8 cellular contexts compared by ENCODE assay signal in genomic region chr20:38304845-38305447, GRCh38. TPM values are rescaled to one million over a fixed set of nuclear protein-coding genes. Genes with fewer than 3 reads are reported as not detected.
DNase-seq lines count a peak whose midpoint lies in the region; ATAC-seq and TF ChIP-seq lines count a peak whose summit lies in the region.

No MANE protein-coding gene starts in this region.

- POLR2A ChIA-PET in PC-9 (lab: Charles Lee; ENCODE audit: unreplicated experiment): interaction anchor here (0.6 kb wide), 1 partner anchor 91 kb away, joined by 11 read pairs; no protein-coding TSS in a partner anchor

- H2AK5ac ChIP-seq in trophoblast cell (ENCODE audit: low read length): no peak overlapping the region

- H3K23ac ChIP-seq in trophoblast cell (ENCODE audit: low read length): no peak overlapping the region

- no peaks in the 10 kb centered on the region for H4K20me1 ChIP-seq in PC-9 (ENCODE audit: insufficient read depth)

- H3K27me3 ChIP-seq in PC-9 (ENCODE audit: insufficient read depth, low read depth): peaks cover 20% of the 10 kb centered on the region; the same call in 1 of the 2 replicates
- no peaks in the 10 kb centered on the region for H3K27me3 ChIP-seq in trophoblast cell (ENCODE audit: insufficient read depth, low read length)

- no peaks in the 10 kb centered on the region for H3K79me2 ChIP-seq in PC-9 (ENCODE audit: low read depth)
- no peaks in the 10 kb centered on the region for H3K79me2 ChIP-seq in trophoblast cell (ENCODE audit: control insufficient read depth, insufficient read depth, low read length, poor library complexity)

- H3K4me3 ChIP-seq in PC-9 (no peak overlapping the region), epithelial cell of proximal tubule (ENCODE audit: low read depth, low read length) (no peak overlapping the region), trophoblast cell (ENCODE audit: low read depth, low read length) (no peak overlapping the region)

- no peak overlapping the region for H3K4ac ChIP-seq in trophoblast cell (ENCODE audit: low read depth, low read length)

- TF ChIP-seq CTCF in AG09319 (IDR thresholded peaks at IDR 0.05; ENCODE audit: low read depth, low read length): peak; percentile 63
- TF ChIP-seq CTCF in GM12874 (IDR thresholded peaks at IDR 0.05; ENCODE audit: insufficient read depth, low read depth, low read length): peak; percentile 49
- peak; percentile 70 for TF ChIP-seq CTCF in PC-9 (conservative IDR thresholded peaks at IDR 0.05)
- TF ChIP-seq CTCF in epithelial cell of proximal tubule (conservative IDR thresholded peaks at IDR 0.05; ENCODE audit: low read depth, low read length): peak; percentile 81

- H3K27ac ChIP-seq in PC-9 (no peak overlapping the region), trophoblast cell (ENCODE audit: low read depth, low read length) (no peak overlapping the region)

- H3K9me3 ChIP-seq in PC-9 (ENCODE audit: insufficient read depth, low read depth): no peaks in the 10 kb centered on the region
- no peaks in the 10 kb centered on the region for H3K9me3 ChIP-seq in trophoblast cell (ENCODE audit: insufficient read depth, low read depth, low read length)

- H3K36me3 ChIP-seq in PC-9 (ENCODE audit: low read depth): no peaks in the 10 kb centered on the region
- no peaks in the 10 kb centered on the region for H3K36me3 ChIP-seq in trophoblast cell (ENCODE audit: control insufficient read depth in 1 of 2, insufficient read depth in 2 of 2, low read length in 2 of 2)

- H3K18ac ChIP-seq in trophoblast cell (ENCODE audit: low read length): no peak overlapping the region

- H4K91ac ChIP-seq in trophoblast cell (ENCODE audit: low read depth, low read length): no peak overlapping the region

- H2BK5ac ChIP-seq in trophoblast cell (ENCODE audit: low read depth, low read length, poor library complexity): no peak overlapping the region

- H3K4me2 ChIP-seq in PC-9 (no peak overlapping the region), trophoblast cell (ENCODE audit: low read length) (no peak overlapping the region)

- H3K9me2 ChIP-seq in PC-9 (ENCODE audit: insufficient read depth): no peaks in the 10 kb centered on the region

- no peaks in the 10 kb centered on the region for H3K79me1 ChIP-seq in trophoblast cell (ENCODE audit: low read length)

- intact Hi-C loops in PC-9 (cut with micrococcal nuclease; ENCODE audit: unreplicated experiment): loop anchor here (5.0 kb wide), 1 partner anchor 73 kb away; no protein-coding TSS in a partner anchor

- no CpG with 5 or more reads among the region's 8 CpGs for WGBS in trophoblast cell (ENCODE audit: extremely low coverage, insufficient coverage, insufficient read length)

- H3K9ac ChIP-seq in trophoblast cell (ENCODE audit: low read length): no peak overlapping the region

- no peak overlapping the region for H3K14ac ChIP-seq in trophoblast cell (ENCODE audit: low read length)

- no peak overlapping the region for H2BK12ac ChIP-seq in trophoblast cell (ENCODE audit: low read length)

- no TSS peak for BruUV-seq in PC-9 (replicated peaks; lab: Mats Ljungman, UMichigan)

- H2AFZ ChIP-seq in PC-9 (no peak overlapping the region), trophoblast cell (ENCODE audit: insufficient read depth, low read length, poor library complexity) (no peak overlapping the region)

- no peak for DNase-seq in AG09319 (ENCODE audit: extremely low read depth, low read depth)
- peak in 1 of 2 experiments; percentile 51 for DNase-seq in PC-9
- no peak for DNase-seq in epithelial cell of proximal tubule (ENCODE audit: low read depth)
- DNase-seq in trophoblast cell: peak; percentile 13 to 50

- no peak overlapping the region for H2BK120ac ChIP-seq in trophoblast cell (ENCODE audit: insufficient read depth, low read length, poor library complexity)

- 0 out of 2 replicates have a peak, but pooled peaks cover 4% of the 10 kb centered on the region for H3F3A ChIP-seq in PC-9 (ENCODE audit: insufficient read depth, low read depth)

- CTCF ChIA-PET in PC-9 (lab: Charles Lee): interaction anchor here (0.6 kb wide), 2 partner anchors 83 to 194 kb away, joined by 11 to 13 read pairs; no protein-coding TSS in a partner anchor

- peaks cover 9% of the 10 kb centered on the region for H3K4me1 ChIP-seq in PC-9 (replicated peaks; ENCODE audit: insufficient read depth)
- peaks cover 5% of the 10 kb centered on the region in 2 experiments for H3K4me1 ChIP-seq in trophoblast cell (ENCODE audit: control insufficient read depth in 1 of 2, insufficient read depth in 2 of 2, low read length in 2 of 2)

- no peak overlapping the region for H4K8ac ChIP-seq in trophoblast cell (ENCODE audit: low read depth, low read length)

- no peak overlapping the region for H4K12ac ChIP-seq in trophoblast cell (ENCODE audit: low read depth, low read length)

- ATAC-seq in GM18858 (IDR thresholded peaks at IDR 0.05; ENCODE audit: unreplicated experiment) (no peak), HG03196 (IDR thresholded peaks at IDR 0.05; ENCODE audit: unreplicated experiment) (no peak), GM21423 (IDR thresholded peaks at IDR 0.05; ENCODE audit: unreplicated experiment) (no peak)

RNA-seq across cellular contexts. Expression of gene BPI, which starts 1.0 kb away (rescaled TPM):
- total RNA-seq in PC-9 (2021): not detected in 2 replicates
- not detected in 2 replicates for total RNA-seq in epithelial cell of proximal tubule
- not detected in 2 replicates for polyA plus RNA-seq in trophoblast cell (2013)

RNA-seq across cellular contexts. Expression of gene LBP, which starts 41.3 kb away (rescaled TPM):
- total RNA-seq in PC-9 (2021): not detected in 2 replicates
- total RNA-seq in epithelial cell of proximal tubule: not detected in 2 replicates
- 0.40 and 0.51 TPM in 2 replicates for polyA plus RNA-seq in trophoblast cell (2013)

RNA-seq across cellular contexts. Expression of gene KIAA1755, which starts 44.4 kb away (rescaled TPM):
- total RNA-seq in PC-9 (2021) (0.22 and 0.30 TPM in 2 replicates), epithelial cell of proximal tubule (0.06 and 0.29 TPM in 2 replicates)
- polyA plus RNA-seq in trophoblast cell (2013): 0.30 and 0.32 TPM in 2 replicates

Comparison
In these comparisons a context has a peak if more than half of its experiments do, and no peak if none do; other contexts are left out.
1. DNase-seq: peak in trophoblast cell (2 of 2); none in AG09319 (single experiment) and epithelial cell of proximal tubule (single experiment).
2. Peak in every context shown above with its lines, with median percentiles within 50 percentile points of each other: CTCF ChIP-seq.